Comparison of ENCODE assay signal across 9 cellular contexts in the genomic region with DNA sequence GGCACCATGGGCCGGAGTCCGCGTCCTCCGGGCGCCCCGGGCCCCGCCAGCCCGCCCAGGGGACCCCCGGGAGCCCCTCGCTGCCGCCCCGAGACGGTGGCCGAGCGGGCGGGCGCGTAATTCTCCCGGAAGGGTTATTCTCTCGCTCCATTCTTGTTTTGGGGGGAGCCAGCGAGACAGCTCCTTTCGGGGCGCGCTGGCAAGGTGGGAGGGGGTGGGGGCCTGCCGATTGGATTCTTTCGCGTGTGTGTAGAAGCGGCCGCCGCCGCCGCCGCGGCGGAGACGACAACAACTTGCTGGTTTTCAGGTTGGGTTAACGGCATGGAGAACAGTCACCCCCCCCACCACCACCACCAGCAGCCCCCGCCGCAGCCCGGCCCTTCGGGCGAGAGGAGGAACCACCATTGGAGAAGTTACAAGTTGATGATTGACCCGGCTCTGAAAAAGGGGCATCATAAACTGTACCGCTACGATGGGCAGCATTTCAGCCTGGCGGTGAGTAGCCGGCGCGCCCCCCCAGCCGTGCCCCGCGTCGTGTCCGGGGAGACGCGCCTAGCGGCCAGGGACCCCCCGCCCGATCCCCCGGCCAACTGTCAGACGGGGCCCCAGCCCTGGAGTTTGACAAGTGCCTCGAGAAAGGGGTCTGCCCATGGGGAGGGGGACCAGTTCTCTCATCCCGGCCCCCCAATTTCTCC. TPM values are rescaled to one million over a fixed set of nuclear protein-coding genes. Genes with fewer than 3 reads are reported as not detected.
DNase-seq lines count a peak whose midpoint lies in the region; ATAC-seq and TF ChIP-seq lines count a peak whose summit lies in the region.
"Had no signal": no experiment of that assay in that cellular context is flagged by ENCODE, and none has a peak within 500 bp of the region (broad histone marks: within the 10 kb centered on the region; RNA-seq: fewer than 3 reads in every experiment).

No MANE protein-coding gene starts in this region.

- H3K27ac ChIP-seq in DND-41 (ENCODE audit: low read length) (peak overlapping the region; percentile 81), KOPT-K1 (ENCODE audit: low read depth, low read length, poor library complexity, severe bottlenecking) (peak overlapping the region; percentile 98), aorta (ENCODE audit: low read depth in 1 of 2, low read length in 2 of 2) (peak overlapping the region; percentile 66 to 94)
- peak overlapping the region; percentile 81 for H3K27ac ChIP-seq in naive thymus-derived CD4-positive, alpha-beta T cell (ENCODE audit: low read depth, low read length)

- peak; percentile 65 for DNase-seq in DND-41
- peak; percentile 69 for DNase-seq in activated CD4-positive, alpha-beta memory T cell treated with anti-CD3 and anti-CD28 coated beads for 36 hours
- peak; percentile 42 for DNase-seq in epithelial cell of esophagus (ENCODE audit: low read depth)
- peak in 8 of 9 donors; percentile 50 to 74 (median 58) for DNase-seq in naive thymus-derived CD4-positive, alpha-beta T cell
- DNase-seq in aorta = peak; percentile 61 to 82
- DNase-seq in SHP77 treated with DMSO at 0.1 percent for 48 hours (lab: John Stamatoyannopoulos, UW) = no peak

- 1% methylated on average over 54 to 63 of the region's 63 CpGs for WGBS in aorta, 2 donors

- H3K4me3 ChIP-seq in DND-41 (ENCODE audit: low read depth in 1 of 2, low read length in 2 of 2) (peak overlapping the region; percentile 60 to 90; a peak in 3 of 4 replicates), epithelial cell of esophagus (ENCODE audit: low read length) (peak overlapping the region; percentile 64), aorta (ENCODE audit: low read length in 2 of 2) (peak overlapping the region; percentile 97 to 98)
- H3K4me3 ChIP-seq in naive thymus-derived CD4-positive, alpha-beta T cell (ENCODE audit: low read length) = peak overlapping the region; percentile 77

- peak overlapping the region; percentile 100 for H3K9ac ChIP-seq in DND-41 (ENCODE audit: low read depth, low read length)

- H3K9me3 ChIP-seq in DND-41 (ENCODE audit: insufficient read depth, low read length, severe bottlenecking) (no peaks in the 10 kb centered on the region), KOPT-K1 (ENCODE audit: insufficient read depth, low read length, poor library complexity, severe bottlenecking) (no peaks in the 10 kb centered on the region), aorta (ENCODE audit: control insufficient read depth, low read length) (no peaks in the 10 kb centered on the region)
- H3K9me3 ChIP-seq in naive thymus-derived CD4-positive, alpha-beta T cell (ENCODE audit: control insufficient read depth in 2 of 3, low read length in 3 of 3) = no peaks in the 10 kb centered on the region

- H3K9me3 Mint-ChIP-seq in activated CD4-positive, alpha-beta memory T cell treated with anti-CD3 and anti-CD28 coated beads for 36 hours = no peaks in the 10 kb centered on the region
- H3K9me3 Mint-ChIP-seq in naive thymus-derived CD4-positive, alpha-beta T cell = peaks cover 0 to 9% (median 0%) of the 10 kb centered on the region in 11 donors

- H3K27me3 Mint-ChIP-seq in activated CD4-positive, alpha-beta memory T cell treated with anti-CD3 and anti-CD28 coated beads for 36 hours = no peaks in the 10 kb centered on the region
- H3K27me3 Mint-ChIP-seq in naive thymus-derived CD4-positive, alpha-beta T cell = no peaks in the 10 kb centered on the region

- peak overlapping the region; percentile 96 for H3K4me3 Mint-ChIP-seq in activated CD4-positive, alpha-beta memory T cell treated with anti-CD3 and anti-CD28 coated beads for 36 hours
- H3K4me3 Mint-ChIP-seq in naive thymus-derived CD4-positive, alpha-beta T cell = peak overlapping the region; percentile 88 to 100 (median 92)

- peaks cover 42% of the 10 kb centered on the region for H3K36me3 Mint-ChIP-seq in activated CD4-positive, alpha-beta memory T cell treated with anti-CD3 and anti-CD28 coated beads for 36 hours
- H3K36me3 Mint-ChIP-seq in naive thymus-derived CD4-positive, alpha-beta T cell = peaks cover 10 to 34% (median 13%) of the 10 kb centered on the region in 5 donors

- H4K20me1 ChIP-seq in DND-41 (ENCODE audit: insufficient read depth, low read length) = peaks cover 31% of the 10 kb centered on the region

- peaks cover 19% of the 10 kb centered on the region for H3K4me1 Mint-ChIP-seq in activated CD4-positive, alpha-beta memory T cell treated with anti-CD3 and anti-CD28 coated beads for 36 hours (ENCODE audit: low read depth)
- peaks cover 16 to 37% (median 19%) of the 10 kb centered on the region in 7 donors for H3K4me1 Mint-ChIP-seq in naive thymus-derived CD4-positive, alpha-beta T cell

- H3K4me1 ChIP-seq in DND-41 (ENCODE audit: insufficient read depth, low read length) (peaks cover 42% of the 10 kb centered on the region), aorta (ENCODE audit: control insufficient read depth in 1 of 2, insufficient read depth in 2 of 2, low read length in 2 of 2) (no peaks in the 10 kb centered on the region)
- peaks cover 14 to 21% of the 10 kb centered on the region in 2 donors for H3K4me1 ChIP-seq in naive thymus-derived CD4-positive, alpha-beta T cell (ENCODE audit: control insufficient read depth in 2 of 2, insufficient read depth in 2 of 2, low read length in 2 of 2)

- H3K4me2 ChIP-seq in DND-41 (ENCODE audit: insufficient read depth, low read length) = peak overlapping the region; percentile 99

- H3K79me2 ChIP-seq in DND-41 (ENCODE audit: insufficient read depth, low read length) = peaks cover 96% of the 10 kb centered on the region

- TF ChIP-seq CTCF in DND-41 (IDR thresholded peaks at IDR 0.05; ENCODE audit: borderline replicate concordance, extremely low read depth, low read length, poor library complexity, severe bottlenecking) (no peak), epithelial cell of esophagus (IDR thresholded peaks at IDR 0.05; ENCODE audit: insufficient read depth, low read depth, low read length, missing control alignments) (no peak)

- H2AFZ ChIP-seq in DND-41 (ENCODE audit: low read depth, low read length) = peak overlapping the region; percentile 27; the same call in 1 of the 2 replicates

- peaks cover 48% of the 10 kb centered on the region for H3K36me3 ChIP-seq in DND-41 (ENCODE audit: insufficient read depth, low read length)
- H3K36me3 ChIP-seq in KOPT-K1 (ENCODE audit: insufficient read depth, low read length) = peaks cover 39% of the 10 kb centered on the region
- peaks cover 0 to 53% (median 3%) of the 10 kb centered on the region in 3 experiments for H3K36me3 ChIP-seq in naive thymus-derived CD4-positive, alpha-beta T cell (ENCODE audit: control insufficient read depth in 2 of 3, insufficient read depth in 3 of 3, low read length in 3 of 3)
- peaks cover 0 to 4% of the 10 kb centered on the region in 2 donors for H3K36me3 ChIP-seq in aorta (ENCODE audit: control insufficient read depth in 1 of 2, insufficient read depth in 2 of 2, low read length in 1 of 2)

- intact Hi-C loops in activated CD4-positive, alpha-beta memory T cell treated with anti-CD3 and anti-CD28 coated beads for 36 hours (cut with micrococcal nuclease) = no loop called here
- intact Hi-C loops in naive thymus-derived CD4-positive, alpha-beta T cell (cut with micrococcal nuclease) = loop anchor here in 1 of 2 donors (5.0 to 10.0 kb wide), 2 partner anchors 222 to 420 kb away; a partner anchor contains a TSS
- intact Hi-C loops in aorta (cut with DNase I) = no loop called here

- no peaks in the 10 kb centered on the region for H3K27me3 ChIP-seq in DND-41 (ENCODE audit: insufficient read depth, low read length, poor library complexity)
- no peaks in the 10 kb centered on the region for H3K27me3 ChIP-seq in naive thymus-derived CD4-positive, alpha-beta T cell (ENCODE audit: control insufficient read depth in 2 of 2, insufficient read depth in 2 of 2, low read length in 2 of 2)
- no peaks in the 10 kb centered on the region for H3K27me3 ChIP-seq in aorta (ENCODE audit: control insufficient read depth in 1 of 2, insufficient read depth in 2 of 2, low read length in 1 of 2)

- POLR2A ChIA-PET in activated CD4-positive, alpha-beta memory T cell treated with anti-CD3 and anti-CD28 coated beads for 36 hours (lab: Charles Lee) = interaction anchor here (0.7 to 4.2 kb wide), 6 partner anchors 7 to 677 kb away, joined by 3 to 41 read pairs (median 3); a partner anchor contains a TSS
- POLR2A ChIA-PET in naive thymus-derived CD4-positive, alpha-beta T cell (lab: Charles Lee) = interaction anchor here (0.8 to 33.4 kb wide), 11 partner anchors 5 to 591 kb away, joined by 3 to 1941 read pairs (median 5); a partner anchor contains a TSS

- CTCF ChIA-PET in activated CD4-positive, alpha-beta memory T cell treated with anti-CD3 and anti-CD28 coated beads for 36 hours (lab: Charles Lee) = interaction anchor here (17.6 kb wide), 1 partner anchor 10 kb away, joined by 856 read pairs; a partner anchor contains a TSS
- CTCF ChIA-PET in naive thymus-derived CD4-positive, alpha-beta T cell (lab: Charles Lee) = interaction anchor here (1.0 to 13.4 kb wide), 2 partner anchors 8 to 28 kb away, joined by 3 to 609 read pairs; a partner anchor contains a TSS

- H3K27ac Mint-ChIP-seq in activated CD4-positive, alpha-beta memory T cell treated with anti-CD3 and anti-CD28 coated beads for 36 hours = peak overlapping the region; percentile 97
- H3K27ac Mint-ChIP-seq in naive thymus-derived CD4-positive, alpha-beta T cell = peak overlapping the region; percentile 87 to 100 (median 97)

- ATAC-seq in DND-41 (ENCODE audit: insufficient read depth, low read depth) (no peak), aorta (ENCODE audit: low FRiP score) (no peak), GM18511 (IDR thresholded peaks at IDR 0.05; ENCODE audit: unreplicated experiment) (no peak)
- ATAC-seq in naive thymus-derived CD4-positive, alpha-beta T cell = peak; percentile 5

RNA-seq across cellular contexts. Expression of a gene that starts 0.8 kb away (rescaled TPM):
- total RNA-seq in activated CD4-positive, alpha-beta memory T cell treated with anti-CD3 and anti-CD28 coated beads for 36 hours = 10 to 100 TPM; 14.1 to 15.2 TPM
- 100 to 1,000 TPM in 1 of 5 experiments, 10 to 100 TPM in 4; 35.1 to 124 (median 79.2) TPM for total RNA-seq in naive thymus-derived CD4-positive, alpha-beta T cell
- 1 to 10 TPM; 2.1 to 4.3 TPM for polyA plus RNA-seq in naive thymus-derived CD4-positive, alpha-beta T cell
- total RNA-seq in aorta = 10 to 100 TPM; 30.9 to 31.9 TPM
- polyA plus RNA-seq in aorta = 10 to 100 TPM in 1 of 2 donors, 1 to 10 TPM in 1; 4.4 to 33.4 TPM

RNA-seq across cellular contexts. Expression of a gene that starts 11.1 kb away (rescaled TPM):
- total RNA-seq in activated CD4-positive, alpha-beta memory T cell treated with anti-CD3 and anti-CD28 coated beads for 36 hours = 100 to 1,000 TPM; 136 to 141 TPM
- total RNA-seq in naive thymus-derived CD4-positive, alpha-beta T cell = 100 to 1,000 TPM; 121 to 164 (median 134) TPM
- 100 to 1,000 TPM in 1 of 2 donors, 10 to 100 TPM in 1; 69.2 to 115 TPM for polyA plus RNA-seq in naive thymus-derived CD4-positive, alpha-beta T cell
- total RNA-seq in aorta = 10 to 100 TPM in 1 of 2 donors, 1 to 10 TPM in 1; 5.6 to 18.0 TPM
- polyA plus RNA-seq in aorta = 10 to 100 TPM in 1 of 2 donors, 1 to 10 TPM in 1; 5.2 to 12.5 TPM

RNA-seq across cellular contexts. Expression of a gene that starts 54.1 kb away (rescaled TPM):
- total RNA-seq in activated CD4-positive, alpha-beta memory T cell treated with anti-CD3 and anti-CD28 coated beads for 36 hours = not detected
- total RNA-seq in naive thymus-derived CD4-positive, alpha-beta T cell = not detected
- polyA plus RNA-seq in naive thymus-derived CD4-positive, alpha-beta T cell = not detected
- 1 to 10 TPM; 3.1 to 5.2 TPM for total RNA-seq in aorta
- polyA plus RNA-seq in aorta = 10 to 100 TPM in 1 of 2 donors, 1 to 10 TPM in 1; 6.6 to 14.4 TPM
- total RNA-seq: T-helper 2 cell treated with Interferon-gamma antibody and Interleukin-4, amounts not matched to agents 100 ng/mL and 5 ng/mL, for 36 hours had no signal

Comparison
In these comparisons a context has a peak if more than half of its experiments do, and no peak if none do; other contexts are left out.
1. RNA of a gene that starts 11.1 kb away (total RNA-seq): 136 to 141 TPM in activated CD4-positive, alpha-beta memory T cell treated with anti-CD3 and anti-CD28 coated beads for 36 hours and 121 to 164 TPM in naive thymus-derived CD4-positive, alpha-beta T cell; 5.6 to 18.0 TPM in aorta; every median in the first group is over 4 times any median in the second.
2. RNA of a gene that starts 54.1 kb away (total RNA-seq): 3.1 to 5.2 TPM in aorta; not detected in activated CD4-positive, alpha-beta memory T cell treated with anti-CD3 and anti-CD28 coated beads for 36 hours and not detected in naive thymus-derived CD4-positive, alpha-beta T cell; every median in the first group is over 4 times any median in the second.
3. Peak in every context shown above with its lines, with median percentiles within 50 percentile points of each other: H3K27ac ChIP-seq and H3K4me3 ChIP-seq.